Comparison of ENCODE assay signal across 1 cellular context in the genomic region with DNA sequence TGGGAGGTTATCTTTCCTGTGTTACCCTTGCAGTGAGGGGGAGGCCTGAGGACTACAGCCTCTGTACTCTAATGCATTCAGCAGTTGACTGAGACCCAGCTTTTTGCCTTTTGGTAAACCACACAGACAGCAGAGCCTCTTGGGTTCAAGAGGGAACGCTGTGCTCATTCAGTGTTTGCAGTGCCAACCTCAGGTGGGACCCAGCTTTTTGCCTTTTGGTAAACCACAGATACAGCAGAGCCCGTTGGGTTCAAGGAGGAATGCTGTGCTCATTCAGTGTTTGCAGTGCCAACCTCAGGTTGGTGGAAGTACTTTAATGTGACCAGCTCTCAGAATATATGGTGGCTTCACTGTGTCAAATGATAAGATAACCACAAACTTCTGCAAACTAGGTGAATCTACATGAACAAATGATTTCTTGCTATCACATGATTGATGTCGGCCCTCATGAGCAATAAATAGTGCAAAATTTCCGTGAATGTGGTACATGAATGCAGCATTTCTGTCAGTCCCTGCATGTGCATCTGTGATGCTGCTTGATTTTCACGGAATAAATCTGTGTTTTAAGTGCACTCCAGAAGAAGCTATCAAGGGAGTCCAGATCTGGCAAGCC.
TF ChIP-seq lines count a peak whose summit lies in the region.

No MANE protein-coding gene starts in this region.

TF ChIP-seq in SK-N-SH, 30 proteins besides CTCF, POLR2A, EP300 and RAD21 (continued from another document):
- TF ChIP-seq, protein P1, sequence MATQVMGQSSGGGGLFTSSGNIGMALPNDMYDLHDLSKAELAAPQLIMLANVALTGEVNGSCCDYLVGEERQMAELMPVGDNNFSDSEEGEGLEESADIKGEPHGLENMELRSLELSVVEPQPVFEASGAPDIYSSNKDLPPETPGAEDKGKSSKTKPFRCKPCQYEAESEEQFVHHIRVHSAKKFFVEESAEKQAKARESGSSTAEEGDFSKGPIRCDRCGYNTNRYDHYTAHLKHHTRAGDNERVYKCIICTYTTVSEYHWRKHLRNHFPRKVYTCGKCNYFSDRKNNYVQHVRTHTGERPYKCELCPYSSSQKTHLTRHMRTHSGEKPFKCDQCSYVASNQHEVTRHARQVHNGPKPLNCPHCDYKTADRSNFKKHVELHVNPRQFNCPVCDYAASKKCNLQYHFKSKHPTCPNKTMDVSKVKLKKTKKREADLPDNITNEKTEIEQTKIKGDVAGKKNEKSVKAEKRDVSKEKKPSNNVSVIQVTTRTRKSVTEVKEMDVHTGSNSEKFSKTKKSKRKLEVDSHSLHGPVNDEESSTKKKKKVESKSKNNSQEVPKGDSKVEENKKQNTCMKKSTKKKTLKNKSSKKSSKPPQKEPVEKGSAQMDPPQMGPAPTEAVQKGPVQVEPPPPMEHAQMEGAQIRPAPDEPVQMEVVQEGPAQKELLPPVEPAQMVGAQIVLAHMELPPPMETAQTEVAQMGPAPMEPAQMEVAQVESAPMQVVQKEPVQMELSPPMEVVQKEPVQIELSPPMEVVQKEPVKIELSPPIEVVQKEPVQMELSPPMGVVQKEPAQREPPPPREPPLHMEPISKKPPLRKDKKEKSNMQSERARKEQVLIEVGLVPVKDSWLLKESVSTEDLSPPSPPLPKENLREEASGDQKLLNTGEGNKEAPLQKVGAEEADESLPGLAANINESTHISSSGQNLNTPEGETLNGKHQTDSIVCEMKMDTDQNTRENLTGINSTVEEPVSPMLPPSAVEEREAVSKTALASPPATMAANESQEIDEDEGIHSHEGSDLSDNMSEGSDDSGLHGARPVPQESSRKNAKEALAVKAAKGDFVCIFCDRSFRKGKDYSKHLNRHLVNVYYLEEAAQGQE (IDR thresholded peaks at IDR 0.05; ENCODE audit: low read depth, low read length): no peak
- no peak for TF ChIP-seq SIN3A (IDR thresholded peaks at IDR 0.05; ENCODE audit: borderline replicate concordance, low read depth, low read length)
- no peak for TF ChIP-seq IRF3 (IDR thresholded peaks at IDR 0.05; ENCODE audit: low read depth, low read length)
- TF ChIP-seq GABPA (IDR thresholded peaks at IDR 0.05; ENCODE audit: low read depth): no peak
- no peak for TF ChIP-seq JUND (IDR thresholded peaks at IDR 0.05)
